In the genomic region with DNA sequence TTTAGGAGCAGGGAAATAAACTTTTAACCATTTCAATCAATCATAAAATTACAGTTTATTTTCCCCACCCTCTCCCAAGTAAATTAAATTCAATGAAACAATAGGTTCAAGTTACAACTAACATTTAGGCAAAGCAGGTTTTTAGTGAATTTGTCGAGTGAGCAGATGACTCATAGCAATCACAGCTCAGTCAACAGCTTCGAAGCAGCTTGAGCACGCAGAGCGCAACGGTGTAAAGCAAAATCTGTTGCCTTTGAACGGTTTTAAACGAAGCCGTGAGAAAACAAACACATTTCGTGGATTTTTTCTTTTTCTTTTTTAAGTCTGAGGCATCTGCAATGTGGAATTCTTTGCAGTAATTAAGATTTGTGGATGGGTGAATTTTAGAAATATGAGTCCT, we compare ENCODE assay signal across 22 cellular contexts.
DNase-seq lines count a peak whose midpoint lies in the region; ATAC-seq and TF ChIP-seq lines count a peak whose summit lies in the region.
"Had no signal": no experiment of that assay in that cellular context is flagged by ENCODE, and none has a peak within 500 bp of the region (broad histone marks: within the 10 kb centered on the region; RNA-seq: fewer than 3 reads in every experiment).

No MANE protein-coding gene starts in this region.

- no peaks in the 10 kb centered on the region for H3K9me3 ChIP-seq in smooth muscle cell (replicated peaks; ENCODE audit: low read depth)
- H3K9me3 ChIP-seq: neutrophil, tibial nerve had no signal

- no peaks in the 10 kb centered on the region for H3K27me3 ChIP-seq in smooth muscle cell (ENCODE audit: low read depth)
- H3K27me3 ChIP-seq: tibial nerve had no signal

- peak overlapping the region; percentile 23 for H3K4me2 ChIP-seq in smooth muscle cell

- H2AFZ ChIP-seq in smooth muscle cell (ENCODE audit: low read depth), result no peak overlapping the region

- TF ChIP-seq CTCF in smooth muscle cell (IDR thresholded peaks at IDR 0.05; ENCODE audit: borderline replicate concordance, insufficient read depth, poor library complexity, severe bottlenecking), result no peak

- no peak for ATAC-seq in HG03432 (IDR thresholded peaks at IDR 0.05; ENCODE audit: unreplicated experiment)
- ATAC-seq in GM21723 (IDR thresholded peaks at IDR 0.05; ENCODE audit: unreplicated experiment), result no peak
- ATAC-seq: activated CD4-positive, CD25-positive, alpha-beta regulatory T cell treated with anti-CD3 and anti-CD28 coated beads, Interleukin-2, amount 50 U/mL, for 24 hours; activated CD8-positive, alpha-beta T cell treated with anti-CD3 and anti-CD28 coated beads, Interleukin-2, amount 10 ng/mL, durations not matched to agents 7 days and 5 days had no signal

- H3K4me3 ChIP-seq in smooth muscle cell, result no peak overlapping the region
- H3K4me3 ChIP-seq: tibial nerve had no signal

- H3F3A ChIP-seq in smooth muscle cell (ENCODE audit: low read depth), result peaks cover 4% of the 10 kb centered on the region

- no peaks in the 10 kb centered on the region for H3K79me2 ChIP-seq in smooth muscle cell (ENCODE audit: low read depth)

- H3K4me1 ChIP-seq in smooth muscle cell (ENCODE audit: low read depth), result peaks cover 7% of the 10 kb centered on the region

- 2% methylated on average over 9 of the region's 9 CpGs for WGBS in smooth muscle cell (ENCODE audit: low lambda C conversion rate)

- H3K36me3 ChIP-seq in smooth muscle cell (ENCODE audit: low read depth), result no peaks in the 10 kb centered on the region
- H3K36me3 ChIP-seq: neutrophil, tibial nerve had no signal

- DNase-seq in EL, result peak; percentile 12
- DNase-seq in NCI-H69 (lab: John Stamatoyannopoulos, UW), result peak; percentile 52
- peak; percentile 14 for DNase-seq in fibroblast of gingiva (ENCODE audit: low read depth)
- no peak for DNase-seq in smooth muscle cell (lab: John Stamatoyannopoulos, UW; ENCODE audit: unreplicated experiment)
- no peak for DNase-seq in activated naive CD4-positive, alpha-beta T cell (lab: John Stamatoyannopoulos, UW)
- DNase-seq: activated CD8-positive, alpha-beta T cell treated with anti-CD3 and anti-CD28 coated beads, Interleukin-2, amount 10 ng/mL, durations not matched to agents 7 days and 5 days; activated naive CD4-positive, alpha-beta T cell treated with anti-CD3 and anti-CD28 coated beads, Interleukin-2, amount 10 ng/mL, durations not matched to agents 7 days and 5 days; activated T-cell treated with anti-CD3 and anti-CD28 coated beads, Interleukin-2, amount 50 U/mL, for 1 hour; cerebellar nuclear complex; GOT3; hippocampal formation; NCI-H2081; NCI-H510A treated with DMSO at 0.1 percent for 48 hours; small intestine; stimulated activated CD4-positive, alpha-beta T cell treated with anti-CD3 and anti-CD28 coated beads, Interleukin-2, amount 100 ng/mL, for 48 hours; stimulated activated naive CD4-positive, alpha-beta T cell treated with Interleukin-2 at 50 U/mL for 16 hours; T1000 had no signal

- peak overlapping the region; percentile 18 for H3K27ac ChIP-seq in smooth muscle cell (ENCODE audit: low read depth)
- H3K27ac ChIP-seq: neutrophil, tibial nerve had no signal

- H4K20me1 ChIP-seq in smooth muscle cell (ENCODE audit: low read depth), result no peaks in the 10 kb centered on the region

- no peak overlapping the region for H3K9ac ChIP-seq in smooth muscle cell (ENCODE audit: low read depth)

Comparison
In these comparisons a context has a peak if more than half of its experiments do, and no peak if none do; other contexts are left out.
1. DNase-seq: peak in EL (single experiment), NCI-H69 (single experiment) and fibroblast of gingiva (single experiment); none in smooth muscle cell (single experiment) and activated naive CD4-positive, alpha-beta T cell (0 of 4).